ENCODE assay signal across 21 cellular contexts in genomic region chr5:175920506-175920865, GRCh38. TPM values are rescaled to one million over a fixed set of nuclear protein-coding genes. Genes with fewer than 3 reads are reported as not detected.
"Had no signal": no experiment of that assay in that cellular context is flagged by ENCODE, and none has a peak within 500 bp of the region (broad histone marks: within the 10 kb centered on the region; RNA-seq: fewer than 3 reads in every experiment).

No MANE protein-coding gene starts in this region.

- H3K4me1 ChIP-seq: gastrocnemius medialis, psoas muscle had no signal

- H3K27me3 ChIP-seq: gastrocnemius medialis had no signal

- H3K27me3 Mint-ChIP-seq: activated naive CD8-positive, alpha-beta T cell treated with anti-CD3 and anti-CD28 coated beads for 36 hours; dendritic cell treated with granulocyte-macrophage colony-stimulating factor and Interleukin-4, amounts not matched to agents 40 ng/mL and 50 ng/mL, for 4 days; naive thymus-derived CD4-positive, alpha-beta T cell; stimulated activated naive B cell treated with anti-CD40 and anti-IgM and Interleukin-4, amounts not matched to agents 10 μg/mL and 1 μg/mL and 100 μg/mL, for 72 hours had no signal

- H3K9me3 ChIP-seq: gastrocnemius medialis, psoas muscle had no signal

- H3K4me1 Mint-ChIP-seq: stimulated activated naive B cell treated with anti-CD40 and anti-IgM and Interleukin-4, amounts not matched to agents 10 μg/mL and 1 μg/mL and 100 μg/mL, for 72 hours had no signal

- H3K27ac ChIP-seq: gastrocnemius medialis, psoas muscle had no signal

- ATAC-seq: esophagus mucosa; gastrocnemius medialis; left cardiac atrium; naive thymus-derived CD4-positive, alpha-beta T cell; psoas muscle; sciatic nerve; stimulated activated naive B cell treated with anti-CD40 and anti-IgM and Interleukin-4, amounts not matched to agents 10 μg/mL and 1 μg/mL and 100 μg/mL, for 72 hours had no signal

- H3K4me3 Mint-ChIP-seq: activated naive CD8-positive, alpha-beta T cell treated with anti-CD3 and anti-CD28 coated beads for 36 hours; dendritic cell treated with granulocyte-macrophage colony-stimulating factor and Interleukin-4, amounts not matched to agents 40 ng/mL and 50 ng/mL, for 4 days; immature natural killer cell; naive thymus-derived CD4-positive, alpha-beta T cell; stimulated activated naive B cell treated with anti-CD40 and anti-IgM and Interleukin-4, amounts not matched to agents 10 μg/mL and 1 μg/mL and 100 μg/mL, for 72 hours; T-helper 1 cell treated with Interleukin-12 subunit alpha and Interleukin-12 subunit beta and Interleukin-4 antibody, amounts not matched to agents 30 μg/mL and 1 μg/mL, for 36 hours had no signal

- H3K9me3 Mint-ChIP-seq: dendritic cell treated with granulocyte-macrophage colony-stimulating factor and Interleukin-4, amounts not matched to agents 40 ng/mL and 50 ng/mL, for 4 days; immature natural killer cell; naive thymus-derived CD4-positive, alpha-beta T cell; stimulated activated naive B cell treated with anti-CD40 and anti-IgM and Interleukin-4, amounts not matched to agents 10 μg/mL and 1 μg/mL and 100 μg/mL, for 72 hours; T-helper 1 cell treated with Interleukin-12 subunit alpha and Interleukin-12 subunit beta and Interleukin-4 antibody, amounts not matched to agents 30 μg/mL and 1 μg/mL, for 36 hours had no signal

- H3K36me3 ChIP-seq: gastrocnemius medialis had no signal

- H3K4me3 ChIP-seq: gastrocnemius medialis, lung, psoas muscle had no signal

- DNase-seq: activated CD4-positive, CD25-positive, alpha-beta regulatory T cell; activated gamma-delta T cell; activated naive CD8-positive, alpha-beta T cell treated with anti-CD3 and anti-CD28 coated beads for 36 hours; activated T-cell treated with anti-CD3 and anti-CD28 coated beads, Interleukin-2, amount 50 U/mL, for 48 hours; cerebellar nuclear complex; gastrocnemius medialis; hypothalamus; immature natural killer cell; left cardiac atrium; naive thymus-derived CD4-positive, alpha-beta T cell; occipital lobe; psoas muscle; stimulated activated CD4-positive, alpha-beta T cell treated with anti-CD3 and anti-CD28 coated beads, Interleukin-2, amount 100 ng/mL, for 24 hours; stimulated activated naive B cell treated with anti-CD40 and anti-IgM and Interleukin-4, amounts not matched to agents 10 μg/mL and 1 μg/mL and 100 μg/mL, for 72 hours; substantia nigra; trophoblast cell had no signal

- H3K27ac Mint-ChIP-seq: activated naive CD8-positive, alpha-beta T cell treated with anti-CD3 and anti-CD28 coated beads for 36 hours; dendritic cell treated with granulocyte-macrophage colony-stimulating factor and Interleukin-4, amounts not matched to agents 40 ng/mL and 50 ng/mL, for 4 days; immature natural killer cell; stimulated activated naive B cell treated with anti-CD40 and anti-IgM and Interleukin-4, amounts not matched to agents 10 μg/mL and 1 μg/mL and 100 μg/mL, for 72 hours; T-helper 1 cell treated with Interleukin-12 subunit alpha and Interleukin-12 subunit beta and Interleukin-4 antibody, amounts not matched to agents 30 μg/mL and 1 μg/mL, for 36 hours had no signal

RNA-seq across cellular contexts. Expression of gene CPLX2, which starts 49.1 kb away (rescaled TPM):
- total RNA-seq: activated naive CD8-positive, alpha-beta T cell treated with anti-CD3 and anti-CD28 coated beads for 36 hours; esophagus mucosa; gastrocnemius medialis; left cardiac atrium; naive thymus-derived CD4-positive, alpha-beta T cell; sciatic nerve had no signal
